Comparison of ENCODE assay signal across 8 cellular contexts in the genomic region with DNA sequence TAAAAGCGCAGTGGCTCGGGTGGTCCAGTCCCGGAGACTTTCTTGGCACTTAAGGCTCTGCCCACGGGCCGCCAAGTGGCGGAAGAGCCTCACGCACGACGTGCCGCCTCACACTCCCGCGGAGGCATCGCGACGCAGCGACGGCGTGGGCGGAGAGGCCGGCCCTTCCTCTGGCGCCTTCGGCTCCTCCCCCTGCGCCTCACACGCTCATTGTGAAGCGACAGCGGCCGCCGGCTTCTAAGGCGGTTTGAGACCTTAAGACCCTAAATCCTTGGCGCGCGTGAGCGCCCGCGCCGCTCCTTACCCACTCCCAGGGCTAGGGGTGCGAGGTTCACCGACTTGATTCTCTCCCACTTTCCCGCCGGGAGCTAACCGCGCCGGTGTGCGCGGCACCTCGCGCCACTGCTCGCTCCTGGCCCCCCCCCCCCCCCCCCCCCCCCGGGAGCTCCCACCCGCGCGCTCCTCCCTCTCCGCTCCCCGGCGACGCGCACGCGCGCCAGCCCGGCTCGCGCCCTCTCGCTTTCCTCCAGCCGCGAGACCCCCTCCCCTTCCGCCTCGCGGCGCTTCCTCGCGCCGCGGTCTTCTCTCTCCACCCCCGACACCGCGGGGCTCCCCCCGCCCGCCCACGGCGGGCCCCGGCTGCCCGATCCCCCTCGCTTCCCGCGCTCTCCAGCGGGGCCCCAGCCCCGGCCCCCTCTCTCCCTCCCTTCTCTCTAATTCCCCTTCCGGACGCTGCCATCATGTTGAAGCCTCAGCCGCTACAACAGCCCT. TPM values are rescaled to one million over a fixed set of nuclear protein-coding genes. Genes with fewer than 3 reads are reported as not detected.
DNase-seq lines count a peak whose midpoint lies in the region; ATAC-seq, FAIRE-seq and TF ChIP-seq lines count a peak whose summit lies in the region.

A gene with protein sequence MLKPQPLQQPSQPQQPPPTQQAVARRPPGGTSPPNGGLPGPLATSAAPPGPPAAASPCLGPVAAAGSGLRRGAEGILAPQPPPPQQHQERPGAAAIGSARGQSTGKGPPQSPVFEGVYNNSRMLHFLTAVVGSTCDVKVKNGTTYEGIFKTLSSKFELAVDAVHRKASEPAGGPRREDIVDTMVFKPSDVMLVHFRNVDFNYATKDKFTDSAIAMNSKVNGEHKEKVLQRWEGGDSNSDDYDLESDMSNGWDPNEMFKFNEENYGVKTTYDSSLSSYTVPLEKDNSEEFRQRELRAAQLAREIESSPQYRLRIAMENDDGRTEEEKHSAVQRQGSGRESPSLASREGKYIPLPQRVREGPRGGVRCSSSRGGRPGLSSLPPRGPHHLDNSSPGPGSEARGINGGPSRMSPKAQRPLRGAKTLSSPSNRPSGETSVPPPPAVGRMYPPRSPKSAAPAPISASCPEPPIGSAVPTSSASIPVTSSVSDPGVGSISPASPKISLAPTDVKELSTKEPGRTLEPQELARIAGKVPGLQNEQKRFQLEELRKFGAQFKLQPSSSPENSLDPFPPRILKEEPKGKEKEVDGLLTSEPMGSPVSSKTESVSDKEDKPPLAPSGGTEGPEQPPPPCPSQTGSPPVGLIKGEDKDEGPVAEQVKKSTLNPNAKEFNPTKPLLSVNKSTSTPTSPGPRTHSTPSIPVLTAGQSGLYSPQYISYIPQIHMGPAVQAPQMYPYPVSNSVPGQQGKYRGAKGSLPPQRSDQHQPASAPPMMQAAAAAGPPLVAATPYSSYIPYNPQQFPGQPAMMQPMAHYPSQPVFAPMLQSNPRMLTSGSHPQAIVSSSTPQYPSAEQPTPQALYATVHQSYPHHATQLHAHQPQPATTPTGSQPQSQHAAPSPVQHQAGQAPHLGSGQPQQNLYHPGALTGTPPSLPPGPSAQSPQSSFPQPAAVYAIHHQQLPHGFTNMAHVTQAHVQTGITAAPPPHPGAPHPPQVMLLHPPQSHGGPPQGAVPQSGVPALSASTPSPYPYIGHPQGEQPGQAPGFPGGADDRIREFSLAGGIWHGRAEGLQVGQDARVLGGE (plus strand): TSS at position 480 of the 771 bp plus-strand sequence. CDS start 261 bp downstream, at position 741.

- H3K4me3 ChIP-seq in AG04449 (ENCODE audit: low read depth, low read length), result peak within 1 kb of the TSS; percentile 97
- H3K4me3 ChIP-seq in keratinocyte (ENCODE audit: control insufficient read depth in 2 of 3, extremely low read depth in 1 of 3, insufficient read depth in 2 of 3, low read depth in 1 of 3, low read length in 3 of 3), result peak within 1 kb of the TSS; percentile 89 to 99 (median 95)

- H3K9me3 ChIP-seq in keratinocyte (ENCODE audit: control insufficient read depth, low read depth, low read length), result no peaks in the 10 kb centered on the region

- H3K9me1 ChIP-seq in keratinocyte (ENCODE audit: control insufficient read depth, extremely low read depth, insufficient read depth, low read length), result no peaks in the 10 kb centered on the region

- H3K79me2 ChIP-seq in keratinocyte (ENCODE audit: control insufficient read depth, insufficient read depth, low read length), result peaks cover 41% of the 10 kb centered on the region

- TF ChIP-seq CTCF in AG04449 (IDR thresholded peaks at IDR 0.05; ENCODE audit: insufficient read depth, low read length, missing control alignments), result no peak
- TF ChIP-seq CTCF in keratinocyte (optimal IDR thresholded peaks at IDR 0.05 in 1 of 3, IDR thresholded peaks at IDR 0.05 in 1 of 3, conservative IDR thresholded peaks at IDR 0.05 in 1 of 3; ENCODE audit: extremely low read depth in 1 of 3, insufficient read depth in 2 of 3, low read length in 3 of 3), result peak in 1 of 3 experiments; percentile 16

- POLR2A ChIA-PET in AG04449 (lab: Yijun Ruan, JAX), result interaction anchor here (0.6 to 2.9 kb wide), 6 partner anchors 11 to 1087 kb away, joined by 3 to 16 read pairs (median 4); partner anchors contain the start of genes SH2B1 and TUFM

- peak within 1 kb of the TSS; percentile 81 for H3K4me2 ChIP-seq in keratinocyte (ENCODE audit: control insufficient read depth, extremely low read depth, insufficient read depth, low read depth, low read length)

- CTCF ChIA-PET in AG04449 (lab: Yijun Ruan, JAX), result interaction anchor here (1.3 to 4.0 kb wide), 6 partner anchors 10 to 151 kb away, joined by 4 to 17 read pairs (median 6); partner anchors contain the start of gene TUFM

- H3K36me3 ChIP-seq in keratinocyte (ENCODE audit: control insufficient read depth in 2 of 2, extremely low read depth in 1 of 2, insufficient read depth in 2 of 2, low read length in 2 of 2), result peaks cover 12 to 28% of the 10 kb centered on the region in 2 experiments

- ATAC-seq in GM18909 (IDR thresholded peaks at IDR 0.05; ENCODE audit: poor library complexity, unreplicated experiment) (peak; percentile 52), HG03196 (IDR thresholded peaks at IDR 0.05; ENCODE audit: unreplicated experiment) (peak; percentile 50)

- H3K9ac ChIP-seq in keratinocyte (ENCODE audit: control insufficient read depth, extremely low read depth, insufficient read depth, low read length), result peak within 1 kb of the TSS; percentile 98

- no peaks in the 10 kb centered on the region for H3K27me3 ChIP-seq in keratinocyte (ENCODE audit: control insufficient read depth, extremely low read depth, insufficient read depth, low read length)

- peak within 1 kb of the TSS; percentile 92 for H3K27ac ChIP-seq in keratinocyte (ENCODE audit: control insufficient read depth, insufficient read depth, low read length)

- DNase-seq in AG04449 (ENCODE audit: low read depth, low spot score) (peak; percentile 72), NCI-H446 (lab: John Stamatoyannopoulos, UW) (peak; percentile 70 to 96), cerebellar cortex (ENCODE audit: low spot score) (peak; percentile 93), keratinocyte (ENCODE audit: low read depth, low spot score) (peak; percentile 46)
- peak; percentile 96 for DNase-seq in activated CD4-positive, CD25-positive, alpha-beta regulatory T cell treated with anti-CD3 and anti-CD28 coated beads, Interleukin-2, amount 50 U/mL, for 72 hours
- DNase-seq in stimulated activated CD4-positive, alpha-beta T cell treated with anti-CD3 and anti-CD28 coated beads, Interleukin-12 subunit alpha, Interleukin-12 subunit beta, amount 100 ng/mL, for 48 hours (ENCODE audit: low read depth in 2 of 3, low spot score in 1 of 3), result peak; percentile 89 to 95 (median 93)

- peak within 1 kb of the TSS; percentile 90 for H2AFZ ChIP-seq in keratinocyte (ENCODE audit: control insufficient read depth, low read length)

- H4K20me1 ChIP-seq in keratinocyte (ENCODE audit: control insufficient read depth, extremely low read depth, insufficient read depth, low read length), result peaks cover 5% of the 10 kb centered on the region

- FAIRE-seq in keratinocyte (lab: Jason Lieb, UNC), result peak; percentile 17

- dilution Hi-C loops in keratinocyte (cut with MboI; ENCODE audit: extremely low pct_ligation_motif_present, low sequenced_read_pairs), result no loop called here

- peaks cover 22% of the 10 kb centered on the region for H3K4me1 ChIP-seq in keratinocyte (ENCODE audit: control insufficient read depth, extremely low read depth, insufficient read depth, low read length)

RNA-seq across cellular contexts. Expression of the gene that starts here (rescaled TPM):
- 10.5 to 28.1 TPM (median 11.8 TPM) in 3 replicates for polyA plus RNA-seq in keratinocyte
- polyA plus RNA-seq in keratinocyte (2011; ENCODE audit: low read depth), result 46.3 TPM
- polyA plus RNA-seq in keratinocyte (2011; cell fraction: cytosol; rRNA removed), result 20.9 and 35.7 TPM in 2 replicates
- 89.7 and 115 TPM in 2 replicates for polyA plus RNA-seq in keratinocyte (2011; cell fraction: nucleus; rRNA removed)
- 69.0 and 70.4 TPM in 2 replicates for polyA plus RNA-seq in keratinocyte (2012; ENCODE audit: low replicate concordance)
- polyA minus RNA-seq in keratinocyte, result 12.0 to 101 TPM (median 27.9 TPM) in 3 replicates
- polyA minus RNA-seq in keratinocyte (2011; cell fraction: cytosol; rRNA and poly(A)+ RNA removed), result 51.4 TPM
- polyA minus RNA-seq in keratinocyte (2011; cell fraction: nucleus; rRNA and poly(A)+ RNA removed), result 42.2 and 54.4 TPM in 2 replicates

Comparison
In these comparisons a context has a peak if more than half of its experiments do, and no peak if none do; other contexts are left out.
1. Peak in every context shown above with its lines: DNase-seq, ATAC-seq, H3K4me3 ChIP-seq and H3K27ac ChIP-seq.
2. DNase-seq: peak in every context shown above with its lines; median percentile 96 in activated CD4-positive, CD25-positive, alpha-beta regulatory T cell treated with anti-CD3 and anti-CD28 coated beads, Interleukin-2, amount 50 U/mL, for 72 hours; 93 in cerebellar cortex; 93 in stimulated activated CD4-positive, alpha-beta T cell treated with anti-CD3 and anti-CD28 coated beads, Interleukin-12 subunit alpha, Interleukin-12 subunit beta, amount 100 ng/mL, for 48 hours; 83 in NCI-H446; 72 in AG04449; 46 in keratinocyte.